ENCODE assay signal across 10 cellular contexts in genomic region chr11:12248330-12248729, GRCh38.
DNase-seq lines count a peak whose midpoint lies in the region; ATAC-seq and TF ChIP-seq lines count a peak whose summit lies in the region.
"Had no signal": no experiment of that assay in that cellular context is flagged by ENCODE, and none has a peak within 500 bp of the region (broad histone marks: within the 10 kb centered on the region; RNA-seq: fewer than 3 reads in every experiment).

No MANE protein-coding gene starts in this region.

- TF ChIP-seq CTCF in esophagus squamous epithelium (IDR thresholded peaks at IDR 0.05): no peak

- 34 to 53% methylated on average over 3 to 4 of the region's 5 CpGs for WGBS in esophagus squamous epithelium, 2 donors

- H3K36me3 ChIP-seq in esophagus squamous epithelium: peaks cover 0 to 8% (median 0%) of the 10 kb centered on the region in 3 donors

- TF ChIP-seq POLR2A in esophagus squamous epithelium (IDR thresholded peaks at IDR 0.05): no peak

- H3K27me3 ChIP-seq in esophagus squamous epithelium: no peaks in the 10 kb centered on the region

- peak overlapping the region in 1 of 4 donors; percentile 27 for H3K4me3 ChIP-seq in esophagus squamous epithelium

- peaks cover 0 to 42% (median 28%) of the 10 kb centered on the region in 3 donors for H3K4me1 ChIP-seq in esophagus squamous epithelium

- no peak for ATAC-seq in GM21381 (IDR thresholded peaks at IDR 0.05; ENCODE audit: unreplicated experiment)
- no peak for ATAC-seq in GM19397 (IDR thresholded peaks at IDR 0.05; ENCODE audit: unreplicated experiment)

- DNase-seq in DMS53 (lab: John Stamatoyannopoulos, UW) (peak; percentile 100), NCI-H510A treated with DMSO at 0.1 percent for 48 hours (lab: John Stamatoyannopoulos, UW) (peak; percentile 99), esophagus squamous epithelium (lab: John Stamatoyannopoulos, UW) (no peak), occipital lobe (lab: John Stamatoyannopoulos, UW) (peak; percentile 46), mesenteric fat pad (ENCODE audit: low spot score) (no peak)
- no peak for DNase-seq in stimulated activated CD4-positive, alpha-beta T cell treated with anti-CD3 and anti-CD28 coated beads, Interleukin-1b, Interleukin-23, amount 100 ng/mL, for 48 hours
- DNase-seq: DND-41, GOT3 had no signal

- no peaks in the 10 kb centered on the region for H3K9me3 ChIP-seq in esophagus squamous epithelium

- H3K27ac ChIP-seq in esophagus squamous epithelium: peak overlapping the region in 3 of 4 donors; percentile 54 to 68 (median 55)

- intact Hi-C loops in esophagus squamous epithelium (cut with DNase I): no loop called here

Comparison
In these comparisons a context has a peak if more than half of its experiments do, and no peak if none do; other contexts are left out.
1. DNase-seq: peak in DMS53 (single experiment), NCI-H510A treated with DMSO at 0.1 percent for 48 hours (single experiment) and occipital lobe (single experiment); none in esophagus squamous epithelium (single experiment), mesenteric fat pad (single experiment) and stimulated activated CD4-positive, alpha-beta T cell treated with anti-CD3 and anti-CD28 coated beads, Interleukin-1b, Interleukin-23, amount 100 ng/mL, for 48 hours (single experiment).